In genomic region chr1:197159461-197159860, GRCh38 we compare ENCODE assay signal across 29 cellular contexts.
"Had no signal": no experiment of that assay in that cellular context is flagged by ENCODE, and none has a peak within 500 bp of the region (broad histone marks: within the 10 kb centered on the region; RNA-seq: fewer than 3 reads in every experiment).

No MANE protein-coding gene starts in this region.

- H3K27ac ChIP-seq: neutrophil, ovary, parathyroid adenoma, psoas muscle, right lobe of liver, sigmoid colon, stomach, tibial artery, transverse colon, upper lobe of right lung, uterus had no signal

- H3K9me3 Mint-ChIP-seq: naive thymus-derived CD8-positive, alpha-beta T cell; natural killer cell treated with Interleukin-12 subunit alpha and Interleukin-12 subunit beta and Interleukin-15 and Interleukin-18, amount 100 ng/mL, for 72 hours; nephron progenitor cell; neural crest cell; stimulated activated effector memory CD8-positive, alpha-beta T cell treated with anti-CD3 and anti-CD28 coated beads, Interleukin-12 subunit alpha, Interleukin-12 subunit beta, amount 100 ng/mL, for 72 hours; stimulated activated naive B cell treated with anti-CD40 and anti-IgM and Interleukin-4, amounts not matched to agents 10 μg/mL and 1 μg/mL and 100 μg/mL, for 72 hours; stimulated activated naive CD8-positive, alpha-beta T cell treated with anti-CD3 and anti-CD28 coated beads, Interleukin-15, Interleukin-2, amounts not matched to agents 100 ng/mL and 50 ng/mL, for 24 hours; type B pancreatic cell had no signal

- H2AFZ ChIP-seq: parathyroid adenoma had no signal

- ATAC-seq: naive thymus-derived CD8-positive, alpha-beta T cell; natural killer cell treated with Interleukin-12 subunit alpha and Interleukin-12 subunit beta and Interleukin-15 and Interleukin-18, amount 100 ng/mL, for 72 hours; psoas muscle; right cardiac atrium; right lobe of liver; stimulated activated effector memory CD8-positive, alpha-beta T cell treated with anti-CD3 and anti-CD28 coated beads, Interleukin-12 subunit alpha, Interleukin-12 subunit beta, amount 100 ng/mL, for 72 hours; stimulated activated naive B cell treated with anti-CD40 and anti-IgM and Interleukin-4, amounts not matched to agents 10 μg/mL and 1 μg/mL and 100 μg/mL, for 72 hours; upper lobe of right lung had no signal

- H3K4me1 ChIP-seq: parathyroid adenoma, psoas muscle, right lobe of liver, sigmoid colon, stomach, tibial artery, transverse colon, upper lobe of right lung, uterus had no signal

- H3K27me3 Mint-ChIP-seq: naive thymus-derived CD8-positive, alpha-beta T cell; natural killer cell treated with Interleukin-12 subunit alpha and Interleukin-12 subunit beta and Interleukin-15 and Interleukin-18, amount 100 ng/mL, for 72 hours; progenitor cell of endocrine pancreas; stimulated activated naive B cell treated with anti-CD40 and anti-IgM and Interleukin-4, amounts not matched to agents 10 μg/mL and 1 μg/mL and 100 μg/mL, for 72 hours; stimulated activated naive CD8-positive, alpha-beta T cell treated with anti-CD3 and anti-CD28 coated beads, Interleukin-15, Interleukin-2, amounts not matched to agents 100 ng/mL and 50 ng/mL, for 24 hours; type B pancreatic cell had no signal

- H3K4me3 Mint-ChIP-seq: naive thymus-derived CD8-positive, alpha-beta T cell; natural killer cell treated with Interleukin-12 subunit alpha and Interleukin-12 subunit beta and Interleukin-15 and Interleukin-18, amount 100 ng/mL, for 72 hours; nephron progenitor cell; neural crest cell; stimulated activated effector memory CD8-positive, alpha-beta T cell treated with anti-CD3 and anti-CD28 coated beads, Interleukin-12 subunit alpha, Interleukin-12 subunit beta, amount 100 ng/mL, for 72 hours; stimulated activated naive B cell treated with anti-CD40 and anti-IgM and Interleukin-4, amounts not matched to agents 10 μg/mL and 1 μg/mL and 100 μg/mL, for 72 hours; stimulated activated naive CD8-positive, alpha-beta T cell treated with anti-CD3 and anti-CD28 coated beads, Interleukin-15, Interleukin-2, amounts not matched to agents 100 ng/mL and 50 ng/mL, for 24 hours; type B pancreatic cell had no signal

- H3K4me1 Mint-ChIP-seq: nephron progenitor cell; neural crest cell; stimulated activated effector memory CD8-positive, alpha-beta T cell treated with anti-CD3 and anti-CD28 coated beads, Interleukin-12 subunit alpha, Interleukin-12 subunit beta, amount 100 ng/mL, for 72 hours; stimulated activated naive B cell treated with anti-CD40 and anti-IgM and Interleukin-4, amounts not matched to agents 10 μg/mL and 1 μg/mL and 100 μg/mL, for 72 hours had no signal

- H3K36me3 ChIP-seq: ovary, uterus had no signal

- H3K9me3 ChIP-seq: neutrophil, ovary, psoas muscle, right lobe of liver, sigmoid colon, stomach, tibial artery, transverse colon, upper lobe of right lung, uterus had no signal

- H3K79me2 ChIP-seq: parathyroid adenoma had no signal

- H3K27me3 ChIP-seq: neutrophil, ovary, right lobe of liver, sigmoid colon, stomach, tibial artery, transverse colon, upper lobe of right lung, uterus had no signal

- H3K36me3 Mint-ChIP-seq: natural killer cell treated with Interleukin-12 subunit alpha and Interleukin-12 subunit beta and Interleukin-15 and Interleukin-18, amount 100 ng/mL, for 72 hours had no signal

- H3K4me3 ChIP-seq: ovary, psoas muscle, right lobe of liver, sigmoid colon, stomach, tibial artery, transverse colon, upper lobe of right lung, uterus had no signal

- DNase-seq: naive thymus-derived CD8-positive, alpha-beta T cell; nephron progenitor cell; nucleus accumbens; ovary; posterior cingulate gyrus; psoas muscle; right cardiac atrium; right lobe of liver; sigmoid colon; small intestine; stimulated activated CD4-positive, alpha-beta T cell treated with anti-CD3 and anti-CD28 coated beads, Interleukin-15, amount 100 ng/mL, for 24 hours; stimulated activated CD4-positive, alpha-beta T cell treated with anti-CD3 and anti-CD28 coated beads, Interleukin-2, amount 100 ng/mL, for 24 hours; stimulated activated CD4-positive, alpha-beta T cell treated with anti-CD3 and anti-CD28 coated beads, Interleukin-2, amount 100 ng/mL, for 48 hours; stimulated activated CD4-positive, alpha-beta T cell treated with anti-CD3 and anti-CD28 coated beads, Interleukin-4, amount 100 ng/mL, for 24 hours; stimulated activated naive B cell treated with anti-CD40 and anti-IgM and Interleukin-4, amounts not matched to agents 10 μg/mL and 1 μg/mL and 100 μg/mL, for 72 hours; stimulated activated naive CD4-positive, alpha-beta T cell treated with Interleukin-2 at 50 U/mL for 16 hours; stomach; tibial artery; transverse colon; upper lobe of right lung; uterus had no signal
